In the genomic region with DNA sequence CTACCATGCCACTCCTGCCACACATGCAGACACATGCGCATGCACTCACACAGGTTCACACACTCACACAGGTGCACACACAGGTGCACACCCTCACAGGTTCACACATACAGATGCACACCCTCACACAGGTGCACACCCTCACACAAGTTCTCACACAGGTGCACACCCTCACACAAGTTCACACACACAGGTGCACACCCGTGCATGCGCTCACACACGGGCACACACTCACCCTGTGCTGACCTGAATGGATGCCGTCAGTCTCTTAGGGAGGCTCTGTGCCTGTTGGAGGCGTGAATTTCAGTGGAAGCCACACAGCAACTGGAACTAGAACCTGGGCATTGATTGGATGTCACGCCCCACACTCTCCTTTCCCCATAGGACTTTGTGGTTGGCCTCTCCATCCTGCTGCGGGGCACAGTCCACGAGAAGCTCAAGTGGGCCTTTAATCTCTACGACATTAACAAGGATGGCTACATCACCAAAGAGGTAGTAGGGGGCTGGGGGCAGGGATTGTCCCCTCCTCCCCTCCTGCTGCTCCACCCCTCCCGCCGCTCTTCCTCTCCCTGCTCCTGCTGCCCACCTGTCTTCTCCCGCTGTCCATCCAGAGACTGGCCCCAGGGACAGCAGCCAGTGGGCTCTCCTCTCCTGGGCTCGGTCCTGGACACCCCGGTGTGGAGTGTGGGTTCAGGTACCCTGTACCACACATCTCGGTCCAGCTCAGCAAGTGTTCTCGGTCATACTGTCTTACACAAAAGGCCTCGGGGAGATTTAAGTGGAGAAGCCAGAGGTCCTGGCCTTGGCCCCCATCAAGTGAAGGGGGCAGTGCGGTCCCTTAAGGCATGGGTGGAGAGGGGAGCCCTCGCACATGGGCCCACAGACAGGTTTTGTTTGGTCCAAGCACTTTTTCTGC, we compare ENCODE assay signal across 18 cellular contexts.
"Had no signal": no experiment of that assay in that cellular context is flagged by ENCODE, and none has a peak within 500 bp of the region (broad histone marks: within the 10 kb centered on the region; RNA-seq: fewer than 3 reads in every experiment).

No MANE protein-coding gene starts in this region.

- H3K27me3 ChIP-seq: foreskin keratinocyte, right lobe of liver, testis had no signal

- DNase-seq: activated CD8-positive, alpha-beta memory T cell treated with anti-CD3 and anti-CD28 coated beads, Interleukin-2, amount 50 U/mL, for 4 hours; activated naive CD4-positive, alpha-beta T cell; activated T-cell treated with anti-CD3 and anti-CD28 coated beads, Interleukin-2, amount 50 U/mL, for 4 hours; foreskin keratinocyte; kidney; left lung; stimulated activated CD4-positive, alpha-beta T cell treated with anti-CD3 and anti-CD28 coated beads, Interleukin-15, amount 100 ng/mL, for 24 hours; stimulated activated CD8-positive, alpha-beta memory T cell treated with anti-CD3 and anti-CD28 coated beads, Interleukin-4, amount 100 ng/mL, for 48 hours; stimulated activated naive CD4-positive, alpha-beta T cell; T1000; trophoblast cell had no signal

- H3K4me3 ChIP-seq: left lung, right lobe of liver, smooth muscle cell, testis had no signal

- H3K9me3 Mint-ChIP-seq: activated T-cell treated with anti-CD3 and anti-CD28 coated beads, Interleukin-2, amount 50 U/mL, for 4 hours; activated T-helper 2 cell treated with anti-CD3 and anti-CD28 coated beads, Interferon-gamma antibody, Interleukin-2, Interleukin-4, amounts not matched to agents 10 μg/mL and 5 μg/mL and 100 μg/mL, durations not matched to agents 14 hours and 24 hours and 36 hours; natural killer cell treated with Interleukin-12 subunit alpha and Interleukin-12 subunit beta and Interleukin-15 and Interleukin-18, amount 100 ng/mL, for 72 hours; T-helper 1 cell treated with Interleukin-12 subunit alpha and Interleukin-12 subunit beta and Interleukin-4 antibody, amounts not matched to agents 30 μg/mL and 1 μg/mL, for 36 hours; WTC11 had no signal

- ATAC-seq: activated T-cell treated with anti-CD3 and anti-CD28 coated beads, Interleukin-2, amount 50 U/mL, for 4 hours; foreskin keratinocyte; left lung; right lobe of liver; WTC11 had no signal

- H3K27ac Mint-ChIP-seq: activated T-helper 2 cell treated with anti-CD3 and anti-CD28 coated beads, Interferon-gamma antibody, Interleukin-2, Interleukin-4, amounts not matched to agents 10 μg/mL and 5 μg/mL and 100 μg/mL, durations not matched to agents 14 hours and 24 hours and 36 hours; natural killer cell treated with Interleukin-12 subunit alpha and Interleukin-12 subunit beta and Interleukin-15 and Interleukin-18, amount 100 ng/mL, for 72 hours; T-helper 1 cell treated with Interleukin-12 subunit alpha and Interleukin-12 subunit beta and Interleukin-4 antibody, amounts not matched to agents 30 μg/mL and 1 μg/mL, for 36 hours; WTC11 had no signal

- H3K36me3 ChIP-seq: left lung, right lobe of liver had no signal

- H3K27ac ChIP-seq: foreskin keratinocyte, left lung, right lobe of liver had no signal

- H3K9me3 ChIP-seq: left lung, right lobe of liver, testis had no signal

- H3K4me1 ChIP-seq: foreskin keratinocyte, left lung had no signal

- H3K4me3 Mint-ChIP-seq: activated T-cell treated with anti-CD3 and anti-CD28 coated beads, Interleukin-2, amount 50 U/mL, for 4 hours; natural killer cell treated with Interleukin-12 subunit alpha and Interleukin-12 subunit beta and Interleukin-15 and Interleukin-18, amount 100 ng/mL, for 72 hours; T-helper 1 cell treated with Interleukin-12 subunit alpha and Interleukin-12 subunit beta and Interleukin-4 antibody, amounts not matched to agents 30 μg/mL and 1 μg/mL, for 36 hours; WTC11 had no signal

- H3K36me3 Mint-ChIP-seq: natural killer cell treated with Interleukin-12 subunit alpha and Interleukin-12 subunit beta and Interleukin-15 and Interleukin-18, amount 100 ng/mL, for 72 hours; WTC11 had no signal
